Comparison of ENCODE assay signal across 8 cellular contexts in the genomic region with DNA sequence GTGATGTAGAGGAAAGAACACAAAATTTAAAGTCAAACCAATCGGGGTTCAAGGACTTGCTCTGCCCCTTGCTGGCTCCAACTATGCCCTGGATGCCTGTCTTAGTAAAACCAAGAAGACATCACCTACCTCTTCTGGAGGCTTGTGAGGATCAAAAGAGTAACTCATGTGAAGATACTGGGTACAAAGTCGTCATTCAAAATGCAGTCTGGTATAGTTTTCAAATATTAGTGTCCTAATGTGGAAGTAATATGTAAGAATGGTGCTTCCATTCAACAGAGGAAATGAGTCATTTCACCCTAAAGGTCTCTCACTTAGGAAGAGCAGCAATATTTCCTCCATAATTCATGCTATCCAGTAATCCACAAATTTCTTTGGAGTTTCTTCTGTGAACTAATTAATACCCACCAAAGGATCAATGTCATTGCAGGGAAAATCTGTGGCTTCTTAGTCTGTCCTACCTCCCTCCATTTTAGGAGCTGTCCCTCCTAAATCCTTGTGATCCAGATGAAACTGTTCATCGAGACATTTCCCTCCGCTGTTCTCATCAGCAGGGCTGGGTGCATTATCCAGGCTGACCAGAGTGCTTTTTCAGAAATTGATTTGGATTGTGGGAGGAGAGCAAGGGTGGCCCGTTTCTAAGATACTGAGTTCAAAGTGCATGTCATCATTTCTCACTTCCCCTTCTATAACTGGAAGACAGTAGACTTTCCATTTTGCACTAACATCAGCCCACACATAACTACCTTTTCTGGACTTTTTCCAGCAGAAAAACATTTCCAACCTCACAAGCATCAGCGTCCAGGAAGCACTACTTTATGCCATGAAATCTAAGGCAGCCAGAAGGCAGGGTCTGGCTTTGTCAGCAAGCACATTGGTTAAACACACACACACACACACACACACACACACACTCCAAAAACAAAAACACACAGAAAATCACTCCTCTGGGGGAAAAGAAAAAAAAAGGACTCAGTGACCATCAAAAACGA.
A peak's percentile ranks its signal among the peaks of the same experiment; 100 is the strongest.
DNase-seq lines count a peak whose midpoint lies in the region; ATAC-seq, FAIRE-seq and TF ChIP-seq lines count a peak whose summit lies in the region.

No MANE protein-coding gene starts in this region.

- H3K36me3 Mint-ChIP-seq in progenitor cell of endocrine pancreas (ENCODE audit: insufficient read depth): no peaks in the 10 kb centered on the region

- H3K4me1 Mint-ChIP-seq in progenitor cell of endocrine pancreas (ENCODE audit: low read depth): peaks cover 13% of the 10 kb centered on the region

- H3K27me3 ChIP-seq in K562 (ENCODE audit: control insufficient read depth in 2 of 2, insufficient read depth in 2 of 2, low read length in 2 of 2): no peaks in the 10 kb centered on the region

- H3K79me2 ChIP-seq in K562 (ENCODE audit: control insufficient read depth, insufficient read depth, low read length): no peaks in the 10 kb centered on the region

- no peaks in the 10 kb centered on the region for H3K27me3 Mint-ChIP-seq in progenitor cell of endocrine pancreas

- H3K4me2 ChIP-seq in K562 (ENCODE audit: insufficient read depth, low read length): no peak overlapping the region

- no peak for FAIRE-seq in K562 (lab: Jason Lieb, UNC)

- H3K4me3 ChIP-seq in K562: no peak overlapping the region

- H3K9me1 ChIP-seq in K562 (ENCODE audit: control insufficient read depth, insufficient read depth, low read length): no peaks in the 10 kb centered on the region

- TF ChIP-seq EP300 in K562 (IDR thresholded peaks at IDR 0.05; ENCODE audit: low read length): no peak

- WGBS in K562 (ENCODE audit: insufficient coverage, low coverage, missing lambda C conversion rate): 0% methylated on average over 7 of the region's 7 CpGs

- no TSS peak for BruUV-seq in K562 (replicated peaks; lab: Mats Ljungman, UMichigan)

- no peak for TF ChIP-seq POLR2A in K562 (conservative IDR thresholded peaks at IDR 0.05)

- H3K27ac Mint-ChIP-seq in progenitor cell of endocrine pancreas: peak overlapping the region; percentile 15

- peak; percentile 20 for DNase-seq in GM13977 (ENCODE audit: low spot score)
- peak; percentile 69 for DNase-seq in KBM-7
- DNase-seq in K562 (ENCODE audit: extremely low read depth in 1 of 4, low spot score in 3 of 4): no peak
- no peak for DNase-seq in progenitor cell of endocrine pancreas (ENCODE audit: low spot score, unreplicated experiment)
- DNase-seq in SW480 (ENCODE audit: low spot score): no peak
- no peak for DNase-seq in posterior vena cava (ENCODE audit: low spot score)
- DNase-seq in NCI-H774 (lab: John Stamatoyannopoulos, UW): no peak

- no peaks in the 10 kb centered on the region for H3K36me3 ChIP-seq in K562 (ENCODE audit: control insufficient read depth, insufficient read depth, low read length)

- POLR2A ChIA-PET in K562 (lab: Yijun Ruan, JAX): interaction anchor here (1.0 kb wide), 1 partner anchor 11 kb away, joined by 3 read pairs; no protein-coding TSS in a partner anchor

- CTCF ChIA-PET in K562 (lab: Yijun Ruan, JAX; ENCODE audit: low intra/inter-chr PET ratio): no interaction called here

- intact Hi-C loops in K562 (cut with micrococcal nuclease): no loop called here
- intact Hi-C loops in posterior vena cava (cut with DNase I): no loop called here

- no peaks in the 10 kb centered on the region for H4K20me1 ChIP-seq in K562 (replicated peaks; ENCODE audit: control insufficient read depth, insufficient read depth, low read length)

- TF ChIP-seq RAD21 in K562 (CRISPR knock-in tag; conservative IDR thresholded peaks at IDR 0.05 in 1 of 2, IDR thresholded peaks at IDR 0.05 in 1 of 2): no peak

- H3K4me3 Mint-ChIP-seq in progenitor cell of endocrine pancreas (ENCODE audit: low read depth): peak overlapping the region; percentile 24

- H3K27ac ChIP-seq in K562 (ENCODE audit: extremely low read depth, low read depth, low read length): no peak overlapping the region

- no peaks in the 10 kb centered on the region for H3K9me3 Mint-ChIP-seq in progenitor cell of endocrine pancreas (ENCODE audit: low read depth)

- H3K9me3 ChIP-seq in K562 (replicated peaks; ENCODE audit: control insufficient read depth, insufficient read depth, low read depth, low read length): no peaks in the 10 kb centered on the region

- H3K4me1 ChIP-seq in K562 (replicated peaks in 1 of 2; ENCODE audit: control insufficient read depth in 2 of 2, insufficient read depth in 2 of 2, low read length in 2 of 2): no peaks in the 10 kb centered on the region; a peak in 1 of 5 replicates

- H2AFZ ChIP-seq in K562 (ENCODE audit: low read depth, low read length): no peak overlapping the region

- ATAC-seq in GM21529 (IDR thresholded peaks at IDR 0.05; ENCODE audit: unreplicated experiment) (peak; percentile 73), K562 (no peak)

- in situ Hi-C loops in GM13977 (cut with MboI; ENCODE audit: low pct_unique_long_range_greater_than_20kb, low sequenced_read_pairs, unreplicated experiment): no loop called here
- in situ Hi-C loops in KBM-7 (cut with MboI; ENCODE audit: low pct_unique_long_range_greater_than_20kb, low sequenced_read_pairs): no loop called here
- in situ Hi-C loops in K562 (cut with MboI): no loop called here

- TF ChIP-seq CTCF in GM13977 (IDR thresholded peaks at IDR 0.05; ENCODE audit: extremely low read depth, insufficient read depth, missing control alignments): no peak
- TF ChIP-seq CTCF in K562 (IDR thresholded peaks at IDR 0.05 in 2 of 3, conservative IDR thresholded peaks at IDR 0.05 in 1 of 3; ENCODE audit: insufficient read depth in 2 of 3, low read depth in 1 of 3, low read length in 3 of 3): no peak
- no peak for TF ChIP-seq CTCF in progenitor cell of endocrine pancreas (IDR thresholded peaks at IDR 0.05; ENCODE audit: unreplicated experiment)

- H3K9ac ChIP-seq in K562 (ENCODE audit: insufficient read depth in 1 of 2, low read depth in 2 of 2, low read length in 2 of 2): no peak overlapping the region

TF ChIP-seq in K562, 482 proteins besides CTCF, POLR2A, EP300 and RAD21:
- no peak for TF ChIP-seq NR2C2 (CRISPR knock-in tag; IDR thresholded peaks at IDR 0.05)
- peak; percentile 64 for TF ChIP-seq NR2C2 (tag; IDR thresholded peaks at IDR 0.05)
- TF ChIP-seq NR2C1 (IDR thresholded peaks at IDR 0.05): 0 out of 2 replicates have a peak, but pooled peaks have one; percentile 29
- peak; percentile 65; the same call in 1 of the 2 replicates for TF ChIP-seq NR2C1 (tag; IDR thresholded peaks at IDR 0.05)
- TF ChIP-seq, protein P1, sequence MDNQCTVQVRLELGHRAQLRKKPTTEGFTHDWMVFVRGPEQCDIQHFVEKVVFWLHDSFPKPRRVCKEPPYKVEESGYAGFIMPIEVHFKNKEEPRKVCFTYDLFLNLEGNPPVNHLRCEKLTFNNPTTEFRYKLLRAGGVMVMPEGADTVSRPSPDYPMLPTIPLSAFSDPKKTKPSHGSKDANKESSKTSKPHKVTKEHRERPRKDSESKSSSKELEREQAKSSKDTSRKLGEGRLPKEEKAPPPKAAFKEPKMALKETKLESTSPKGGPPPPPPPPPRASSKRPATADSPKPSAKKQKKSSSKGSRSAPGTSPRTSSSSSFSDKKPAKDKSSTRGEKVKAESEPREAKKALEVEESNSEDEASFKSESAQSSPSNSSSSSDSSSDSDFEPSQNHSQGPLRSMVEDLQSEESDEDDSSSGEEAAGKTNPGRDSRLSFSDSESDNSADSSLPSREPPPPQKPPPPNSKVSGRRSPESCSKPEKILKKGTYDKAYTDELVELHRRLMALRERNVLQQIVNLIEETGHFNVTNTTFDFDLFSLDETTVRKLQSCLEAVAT (IDR thresholded peaks at IDR 0.05): no peak
- no peak for TF ChIP-seq PHB2 (IDR thresholded peaks at IDR 0.05; ENCODE audit: low read depth)
- no peak for TF ChIP-seq FOXA1 (IDR thresholded peaks at IDR 0.05; ENCODE audit: borderline replicate concordance)
- TF ChIP-seq SPI1 (IDR thresholded peaks at IDR 0.05; ENCODE audit: borderline replicate concordance, low read depth, low read length): peak; percentile 13; the same call in 1 of the 2 replicates

Comparison
In these comparisons a context has a peak if more than half of its experiments do, and no peak if none do; other contexts are left out.
1. DNase-seq: peak in GM13977 (single experiment) and KBM-7 (single experiment); none in K562 (0 of 4), progenitor cell of endocrine pancreas (single experiment), SW480 (single experiment), posterior vena cava (single experiment) and NCI-H774 (single experiment).